10 cellular contexts compared by ENCODE assay signal in genomic region chr9:123678038-123678877, GRCh38.
A peak's percentile ranks its signal among the peaks of the same experiment; 100 is the strongest.
DNase-seq lines count a peak whose midpoint lies in the region; ATAC-seq and TF ChIP-seq lines count a peak whose summit lies in the region.
"Had no signal": no experiment of that assay in that cellular context is flagged by ENCODE, and none has a peak within 500 bp of the region (broad histone marks: within the 10 kb centered on the region; RNA-seq: fewer than 3 reads in every experiment).

No MANE protein-coding gene starts in this region.

- intact Hi-C loops in Right ventricle myocardium inferior (cut with DNase I) (no loop called here), transverse colon (cut with DNase I; ENCODE audit: low total_unique reads) (no loop called here)

- no peaks in the 10 kb centered on the region for H3K36me3 ChIP-seq in right atrium auricular region
- no peaks in the 10 kb centered on the region for H3K36me3 ChIP-seq in transverse colon
- H3K36me3 ChIP-seq: brain microvascular endothelial cell had no signal

- TF ChIP-seq CTCF in right atrium auricular region (IDR thresholded peaks at IDR 0.05) (no peak), epithelial cell of esophagus (IDR thresholded peaks at IDR 0.05; ENCODE audit: insufficient read depth, low read depth, low read length, missing control alignments) (no peak), transverse colon (IDR thresholded peaks at IDR 0.05) (no peak)

- 44 to 52% methylated on average over 3 to 15 of the region's 15 CpGs for WGBS in transverse colon (ENCODE audit: low coverage in 1 of 2), 2 donors

- no peaks in the 10 kb centered on the region for H3K9me3 ChIP-seq in right atrium auricular region
- no peaks in the 10 kb centered on the region for H3K9me3 ChIP-seq in transverse colon

- in situ Hi-C loops in transverse colon (cut with MboI; ENCODE audit: low pct_ligation_motif_present in 1 of 4, low pct_unique_long_range_greater_than_20kb in 1 of 4, low sequenced_read_pairs in 3 of 4) = no loop called here

- no peaks in the 10 kb centered on the region for H3K27me3 ChIP-seq in right atrium auricular region
- H3K27me3 ChIP-seq in transverse colon = no peaks in the 10 kb centered on the region
- H3K27me3 ChIP-seq: brain microvascular endothelial cell had no signal

- H3K4me1 ChIP-seq in right atrium auricular region (peaks cover 0 to 14% of the 10 kb centered on the region in 2 donors), transverse colon (peaks cover 6 to 25% (median 16%) of the 10 kb centered on the region in 4 donors)

- DNase-seq in Right ventricle myocardium inferior (ENCODE audit: missing footprints) (no peak), right atrium auricular region (ENCODE audit: low spot score) (no peak), NCI-H524 treated with DMSO at 0.1 percent for 48 hours (lab: John Stamatoyannopoulos, UW) (peak; percentile 81), epithelial cell of esophagus (ENCODE audit: low read depth) (peak; percentile 9), transverse colon (peak; percentile 26), NOMO-1 (lab: John Stamatoyannopoulos, UW; ENCODE audit: unreplicated experiment in 2 of 2) (no peak), H4 (ENCODE audit: low spot score) (no peak)
- DNase-seq: brain microvascular endothelial cell had no signal

- H3K4me3 ChIP-seq in right atrium auricular region (no peak overlapping the region), epithelial cell of esophagus (ENCODE audit: low read length) (no peak overlapping the region), transverse colon (no peak overlapping the region)
- H3K4me3 ChIP-seq: skin epidermis had no signal

- no peak for TF ChIP-seq POLR2A in transverse colon (IDR thresholded peaks at IDR 0.05)

- ATAC-seq in Right ventricle myocardium inferior (peak; percentile 24), HG03342 (IDR thresholded peaks at IDR 0.05; ENCODE audit: unreplicated experiment) (no peak)

- H3K27ac ChIP-seq in right atrium auricular region (no peak overlapping the region), transverse colon (peak overlapping the region; percentile 17 to 63 (median 54))
- H3K27ac ChIP-seq: brain microvascular endothelial cell had no signal

- no peak for TF ChIP-seq EP300 in transverse colon (IDR thresholded peaks at IDR 0.05; ENCODE audit: low read depth)

Comparison
In these comparisons a context has a peak if more than half of its experiments do, and no peak if none do; other contexts are left out.
1. DNase-seq: peak in NCI-H524 treated with DMSO at 0.1 percent for 48 hours (single experiment), epithelial cell of esophagus (single experiment) and transverse colon (single experiment); none in Right ventricle myocardium inferior (single experiment), right atrium auricular region (single experiment), NOMO-1 (0 of 2) and H4 (single experiment).
2. H3K27ac ChIP-seq: peak in transverse colon (4 of 4); none in right atrium auricular region (0 of 2).